In the genomic region with DNA sequence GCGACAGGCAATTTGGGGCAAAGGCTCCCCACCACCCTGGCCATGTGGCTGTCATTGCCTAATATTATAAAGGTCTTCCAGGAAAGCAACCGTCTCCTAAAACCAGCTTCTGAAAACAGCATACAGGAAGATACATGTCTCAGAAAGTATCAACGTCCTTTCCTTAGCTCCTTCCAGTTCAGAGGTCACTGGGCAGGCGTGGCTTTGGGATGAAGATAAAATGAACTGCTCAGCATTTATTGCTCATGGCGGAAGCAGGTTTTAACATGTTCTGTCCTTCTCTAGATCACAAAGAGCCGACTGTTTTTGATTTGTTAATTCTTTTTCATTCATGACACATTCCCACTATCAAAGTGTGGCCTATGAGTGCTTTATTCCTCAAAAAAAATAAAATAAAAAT, we compare ENCODE assay signal across 9 cellular contexts. TPM values are rescaled to one million over a fixed set of nuclear protein-coding genes. Genes with fewer than 3 reads are reported as not detected.
DNase-seq lines count a peak whose midpoint lies in the region; ATAC-seq and TF ChIP-seq lines count a peak whose summit lies in the region.
"Had no signal": no experiment of that assay in that cellular context is flagged by ENCODE, and none has a peak within 500 bp of the region (broad histone marks: within the 10 kb centered on the region; RNA-seq: fewer than 3 reads in every experiment).

No MANE protein-coding gene starts in this region.

- H3K4me3 ChIP-seq in spleen: no peak overlapping the region
- H3K4me3 ChIP-seq: thoracic aorta had no signal

- WGBS in spleen, 5 donors: 53 to 73% (median 54%) methylated on average over 6 of the region's 6 CpGs

- DNase-seq in NCI-H69 (lab: John Stamatoyannopoulos, UW): peak; percentile 20
- no peak for DNase-seq in caudate nucleus (lab: John Stamatoyannopoulos, UW)
- peak; percentile 43 for DNase-seq in left kidney (ENCODE audit: low read depth, low spot score)
- DNase-seq in spleen: no peak
- DNase-seq in HK-2 (ENCODE audit: unreplicated experiment): no peak

- H3K9me3 ChIP-seq in spleen: no peaks in the 10 kb centered on the region
- H3K9me3 ChIP-seq: thoracic aorta had no signal

- H3K27me3 ChIP-seq in spleen (replicated peaks in 1 of 7): no peaks in the 10 kb centered on the region

- H3K4me1 ChIP-seq in spleen: peaks cover 20 to 91% (median 55%) of the 10 kb centered on the region in 6 donors

- no peak for TF ChIP-seq POLR2A in spleen (IDR thresholded peaks at IDR 0.05)

- no peak for ATAC-seq in HG03354 (IDR thresholded peaks at IDR 0.05; ENCODE audit: poor library complexity, severe bottlenecking, unreplicated experiment)
- ATAC-seq in GM19351 (IDR thresholded peaks at IDR 0.05; ENCODE audit: unreplicated experiment): no peak
- no peak for ATAC-seq in HG03196 (IDR thresholded peaks at IDR 0.05; ENCODE audit: unreplicated experiment)

- H3K36me3 ChIP-seq in spleen: peaks cover 0 to 12% (median 6%) of the 10 kb centered on the region in 6 donors

- peak overlapping the region; percentile 6 for H3K27ac ChIP-seq in caudate nucleus (ENCODE audit: low read depth, low read length)
- H3K27ac ChIP-seq in spleen: peak overlapping the region in 6 of 8 donors; percentile 28 to 57 (median 42)
- H3K27ac ChIP-seq: thoracic aorta had no signal

- intact Hi-C loops in spleen (cut with DNase I; ENCODE audit: low total_unique reads): loop anchor here (5.0 to 10.0 kb wide), 2 partner anchors 74 to 99 kb away; a partner anchor contains a TSS

- TF ChIP-seq CTCF in spleen (IDR thresholded peaks at IDR 0.05 in 8 of 11, conservative IDR thresholded peaks at IDR 0.05 in 3 of 11): no peak

RNA-seq across cellular contexts. Expression of a gene that starts 8.0 kb away (rescaled TPM):
- total RNA-seq in spleen: 10 to 100 TPM; 21.7 to 51.3 (median 25.3) TPM
- polyA plus RNA-seq in spleen: 10 to 100 TPM; 12.0 to 27.5 (median 21.5) TPM

Comparison
In these comparisons a context has a peak if more than half of its experiments do, and no peak if none do; other contexts are left out.
1. DNase-seq: peak in NCI-H69 (single experiment) and left kidney (single experiment); none in caudate nucleus (0 of 61), spleen (single experiment) and HK-2 (single experiment).